Comparison of ENCODE assay signal across 18 cellular contexts in the genomic region with DNA sequence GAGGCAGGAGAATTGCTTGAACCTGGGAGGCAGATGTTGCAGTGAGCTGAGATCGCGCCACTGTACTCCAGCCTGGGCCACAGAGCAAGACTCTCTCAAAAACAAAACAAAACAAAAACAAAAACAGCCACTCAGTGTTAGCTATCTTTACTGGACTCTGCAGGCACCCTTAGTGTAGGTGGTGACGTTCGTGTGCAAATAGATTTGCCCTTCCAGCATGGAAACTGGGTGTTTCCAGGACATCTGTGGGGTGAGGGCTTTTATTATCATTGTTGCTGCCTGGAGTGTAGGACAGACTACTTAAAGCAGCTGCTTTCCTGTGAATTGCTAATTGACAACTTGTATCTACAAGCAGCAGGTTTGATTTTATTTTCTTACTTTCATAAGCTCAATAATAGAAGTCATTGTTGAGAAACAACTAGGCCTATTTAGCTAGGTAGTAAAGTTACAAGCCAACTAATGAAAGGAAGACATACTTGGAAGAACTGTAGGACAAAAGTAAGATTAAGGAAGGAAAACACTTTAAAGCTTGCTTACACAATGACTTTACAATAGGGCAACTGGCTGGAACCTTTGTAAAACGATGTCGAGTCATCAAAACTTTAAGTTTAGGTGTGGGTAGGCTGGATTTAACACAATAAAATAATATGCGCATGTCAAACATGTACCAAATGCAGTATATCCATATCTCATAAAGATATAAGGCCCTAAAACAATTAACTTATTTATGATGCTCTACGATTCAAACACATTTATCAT. TPM values are rescaled to one million over a fixed set of nuclear protein-coding genes. Genes with fewer than 3 reads are reported as not detected.
DNase-seq lines count a peak whose midpoint lies in the region; ATAC-seq and TF ChIP-seq lines count a peak whose summit lies in the region.
"Had no signal": no experiment of that assay in that cellular context is flagged by ENCODE, and none has a peak within 500 bp of the region (broad histone marks: within the 10 kb centered on the region; RNA-seq: fewer than 3 reads in every experiment).

No MANE protein-coding gene starts in this region.

- no peaks in the 10 kb centered on the region for H3K9me3 ChIP-seq in duodenal mucosa (ENCODE audit: control insufficient read depth in 1 of 2, low read length in 2 of 2)
- H3K9me3 ChIP-seq: BLaER1 had no signal

- no peaks in the 10 kb centered on the region for H3K36me3 ChIP-seq in duodenal mucosa (ENCODE audit: control insufficient read depth in 1 of 2, insufficient read depth in 2 of 2, low read length in 2 of 2)
- H3K36me3 ChIP-seq: BLaER1 had no signal

- DNase-seq in activated naive CD4-positive, alpha-beta T cell treated with anti-CD3 and anti-CD28 coated beads, Interleukin-2, amount 50 U/mL, for 72 hours (ENCODE audit: low spot score in 2 of 2) = no peak
- no peak for DNase-seq in activated naive CD4-positive, alpha-beta T cell treated with Interleukin-2 at 50 U/mL for 16 hours
- no peak for DNase-seq in stimulated activated naive B cell treated with anti-CD40 and anti-IgM and Interleukin-4, amounts not matched to agents 10 μg/mL and 1 μg/mL and 100 μg/mL, for 72 hours
- DNase-seq in NCI-H1930 (lab: John Stamatoyannopoulos, UW) = no peak
- no peak for DNase-seq in effector CD8-positive, alpha-beta T cell (lab: John Stamatoyannopoulos, UW)
- DNase-seq: 8988T; CD8-positive, alpha-beta T cell; DMS79; IMR-90; NCI-H1105 treated with DMSO at 0.1 percent for 48 hours; NCI-H1694 treated with DMSO at 0.1 percent for 48 hours; NCI-H446; NCI-H69; SHP77 treated with DMSO at 0.1 percent for 48 hours had no signal

- peaks cover 5% of the 10 kb centered on the region for H3K4me1 Mint-ChIP-seq in nephron
- no peaks in the 10 kb centered on the region for H3K4me1 Mint-ChIP-seq in stimulated activated naive B cell treated with anti-CD40 and anti-IgM and Interleukin-4, amounts not matched to agents 10 μg/mL and 1 μg/mL and 100 μg/mL, for 72 hours

- peak overlapping the region; percentile 45 for H3K27ac ChIP-seq in duodenal mucosa (ENCODE audit: low read depth, low read length)
- H3K27ac ChIP-seq: BLaER1 had no signal

- ATAC-seq in activated naive CD4-positive, alpha-beta T cell treated with anti-CD3 and anti-CD28 coated beads, Interleukin-2, amount 50 U/mL, for 72 hours = no peak
- no peak for ATAC-seq in stimulated activated naive B cell treated with anti-CD40 and anti-IgM and Interleukin-4, amounts not matched to agents 10 μg/mL and 1 μg/mL and 100 μg/mL, for 72 hours (replicated peaks)
- no peak for ATAC-seq in GM18517 (IDR thresholded peaks at IDR 0.05; ENCODE audit: unreplicated experiment)
- ATAC-seq: CD8-positive, alpha-beta T cell had no signal

- no peak overlapping the region for H3K4me3 Mint-ChIP-seq in nephron
- no peak overlapping the region for H3K4me3 Mint-ChIP-seq in stimulated activated naive B cell treated with anti-CD40 and anti-IgM and Interleukin-4, amounts not matched to agents 10 μg/mL and 1 μg/mL and 100 μg/mL, for 72 hours
- H3K4me3 Mint-ChIP-seq: CD8-positive, alpha-beta T cell had no signal

- H3K4me3 ChIP-seq in duodenal mucosa (ENCODE audit: low read depth in 1 of 2, low read length in 2 of 2) = peak overlapping the region in 1 of 2 donors; percentile 32
- H3K4me3 ChIP-seq: BLaER1 had no signal

- no peak for TF ChIP-seq CTCF in nephron (IDR thresholded peaks at IDR 0.05; ENCODE audit: unreplicated experiment in 3 of 3)

- no peaks in the 10 kb centered on the region for H3K36me3 Mint-ChIP-seq in activated naive CD4-positive, alpha-beta T cell treated with anti-CD3 and anti-CD28 coated beads, Interleukin-2, amount 50 U/mL, for 72 hours
- H3K36me3 Mint-ChIP-seq in nephron (ENCODE audit: low read depth) = no peaks in the 10 kb centered on the region
- H3K36me3 Mint-ChIP-seq in stimulated activated naive B cell treated with anti-CD40 and anti-IgM and Interleukin-4, amounts not matched to agents 10 μg/mL and 1 μg/mL and 100 μg/mL, for 72 hours = no peaks in the 10 kb centered on the region
- H3K36me3 Mint-ChIP-seq: CD8-positive, alpha-beta T cell had no signal

- no peak overlapping the region for H3K9ac ChIP-seq in duodenal mucosa (ENCODE audit: low read depth in 1 of 2, low read length in 2 of 2)
- H3K9ac ChIP-seq: BLaER1 had no signal

- H3K9me3 Mint-ChIP-seq in activated naive CD4-positive, alpha-beta T cell treated with anti-CD3 and anti-CD28 coated beads, Interleukin-2, amount 50 U/mL, for 72 hours = no peaks in the 10 kb centered on the region
- no peaks in the 10 kb centered on the region for H3K9me3 Mint-ChIP-seq in nephron
- no peaks in the 10 kb centered on the region for H3K9me3 Mint-ChIP-seq in stimulated activated naive B cell treated with anti-CD40 and anti-IgM and Interleukin-4, amounts not matched to agents 10 μg/mL and 1 μg/mL and 100 μg/mL, for 72 hours
- H3K9me3 Mint-ChIP-seq: CD8-positive, alpha-beta T cell had no signal

- no peaks in the 10 kb centered on the region for H3K27me3 Mint-ChIP-seq in nephron (ENCODE audit: low read depth)
- H3K27me3 Mint-ChIP-seq in stimulated activated naive B cell treated with anti-CD40 and anti-IgM and Interleukin-4, amounts not matched to agents 10 μg/mL and 1 μg/mL and 100 μg/mL, for 72 hours = no peaks in the 10 kb centered on the region

- peak overlapping the region; percentile 32 to 38 for H3K27ac Mint-ChIP-seq in activated naive CD4-positive, alpha-beta T cell treated with anti-CD3 and anti-CD28 coated beads, Interleukin-2, amount 50 U/mL, for 72 hours
- H3K27ac Mint-ChIP-seq in nephron = peak overlapping the region in 2 of 3 experiments; percentile 44 to 60
- H3K27ac Mint-ChIP-seq in stimulated activated naive B cell treated with anti-CD40 and anti-IgM and Interleukin-4, amounts not matched to agents 10 μg/mL and 1 μg/mL and 100 μg/mL, for 72 hours = no peak overlapping the region
- H3K27ac Mint-ChIP-seq: CD8-positive, alpha-beta T cell had no signal

- no peaks in the 10 kb centered on the region for H3K27me3 ChIP-seq in duodenal mucosa (ENCODE audit: control insufficient read depth in 1 of 2, insufficient read depth in 2 of 2, low read length in 2 of 2)
- H3K27me3 ChIP-seq: BLaER1 had no signal

- H3K4me1 ChIP-seq in duodenal mucosa (ENCODE audit: control insufficient read depth in 1 of 2, insufficient read depth in 2 of 2, low read length in 2 of 2) = peaks cover 19 to 24% of the 10 kb centered on the region in 2 donors
- H3K4me1 ChIP-seq: BLaER1 had no signal

RNA-seq across cellular contexts. Expression of gene SPPL2A, which starts 25.5 kb away (rescaled TPM):
- total RNA-seq in activated naive CD4-positive, alpha-beta T cell treated with anti-CD3 and anti-CD28 coated beads, Interleukin-2, amount 50 U/mL, for 72 hours = 10 to 100 TPM; 61.0 to 68.1 TPM
